In the genomic region with DNA sequence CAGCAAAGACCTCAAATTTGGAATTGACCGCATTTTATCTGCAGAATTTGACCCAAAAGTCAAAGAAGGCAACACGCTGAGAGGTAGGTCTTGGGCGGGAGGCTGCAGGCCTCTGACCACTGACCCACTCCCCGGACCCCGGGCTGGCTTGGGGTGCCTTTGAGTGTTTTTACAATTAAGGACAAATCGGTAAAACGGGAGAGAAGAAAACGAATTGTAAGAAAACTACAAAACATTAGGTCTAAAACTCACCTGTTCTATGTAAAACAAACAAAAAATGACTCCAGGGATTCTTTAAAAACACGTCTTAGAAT, we compare ENCODE assay signal across 8 cellular contexts. TPM values are rescaled to one million over a fixed set of nuclear protein-coding genes. Genes with fewer than 3 reads are reported as not detected.
A peak's percentile ranks its signal among the peaks of the same experiment; 100 is the strongest.
DNase-seq lines count a peak whose midpoint lies in the region; ATAC-seq and TF ChIP-seq lines count a peak whose summit lies in the region.

No MANE protein-coding gene starts in this region.

- DNase-seq in T-helper 1 cell (no peak), adipocyte (ENCODE audit: low read depth) (peak; percentile 14), NCI-H526 treated with DMSO at 0.1 percent for 48 hours (lab: John Stamatoyannopoulos, UW) (no peak)

- peaks cover 15% of the 10 kb centered on the region for H3K4me1 ChIP-seq in adipocyte (ENCODE audit: control insufficient read depth, insufficient read depth, low read length)
- peaks cover 3 to 43% (median 36%) of the 10 kb centered on the region in 4 donors for H3K4me1 ChIP-seq in liver (ENCODE audit: control insufficient read depth in 4 of 4, insufficient read depth in 4 of 4, low read length in 3 of 4)
- peaks cover 37% of the 10 kb centered on the region for H3K4me1 ChIP-seq in stomach smooth muscle (ENCODE audit: control insufficient read depth, insufficient read depth, low read length)

- H3K36me3 Mint-ChIP-seq in T-helper 1 cell treated with Interleukin-12 subunit alpha and Interleukin-12 subunit beta and Interleukin-4 antibody, amounts not matched to agents 30 μg/mL and 1 μg/mL, for 36 hours (ENCODE audit: low read depth) = peaks cover 6% of the 10 kb centered on the region

- no peaks in the 10 kb centered on the region for H3K27me3 ChIP-seq in adipocyte (replicated peaks; ENCODE audit: control insufficient read depth, insufficient read depth, low read length)
- no peaks in the 10 kb centered on the region for H3K27me3 ChIP-seq in liver (ENCODE audit: control insufficient read depth in 4 of 4, insufficient read depth in 4 of 4, low read length in 3 of 4)
- H3K27me3 ChIP-seq in stomach smooth muscle (ENCODE audit: control insufficient read depth in 1 of 2, insufficient read depth in 2 of 2, low read length in 2 of 2) = peaks cover 62 to 77% of the 10 kb centered on the region in 2 donors

- H3K36me3 ChIP-seq in adipocyte (ENCODE audit: control insufficient read depth, insufficient read depth, low read length, severe bottlenecking) (peaks cover 16% of the 10 kb centered on the region), liver (ENCODE audit: control insufficient read depth in 4 of 4, insufficient read depth in 3 of 4, low read depth in 1 of 4, low read length in 3 of 4) (peaks cover 6 to 24% (median 14%) of the 10 kb centered on the region in 4 donors), stomach smooth muscle (ENCODE audit: control insufficient read depth in 2 of 2, insufficient read depth in 2 of 2, low read length in 2 of 2) (no peaks in the 10 kb centered on the region)

- WGBS in liver = 3% methylated on average over 9 of the region's 9 CpGs

- peak overlapping the region; percentile 92 for H3K9ac ChIP-seq in adipocyte (ENCODE audit: low read length)
- H3K9ac ChIP-seq in liver (ENCODE audit: low read depth in 1 of 2, low read length in 2 of 2) = peak overlapping the region; percentile 58 to 92
- H3K9ac ChIP-seq in stomach smooth muscle (ENCODE audit: low read length in 2 of 2) = peak overlapping the region in 1 of 2 donors; percentile 54

- H3K4me1 Mint-ChIP-seq in T-helper 1 cell treated with Interleukin-12 subunit alpha and Interleukin-12 subunit beta and Interleukin-4 antibody, amounts not matched to agents 30 μg/mL and 1 μg/mL, for 36 hours (ENCODE audit: low read depth) = peaks cover 27% of the 10 kb centered on the region

- H3K9me3 ChIP-seq in adipocyte (ENCODE audit: control insufficient read depth, low read length) (no peaks in the 10 kb centered on the region), liver (ENCODE audit: control insufficient read depth in 4 of 4, low read length in 3 of 4) (no peaks in the 10 kb centered on the region), stomach smooth muscle (ENCODE audit: control insufficient read depth in 2 of 2, low read length in 2 of 2) (no peaks in the 10 kb centered on the region)

- H3K27ac ChIP-seq in liver (ENCODE audit: low read depth in 1 of 2, low read length in 2 of 2) (peak overlapping the region; percentile 89 to 96), stomach smooth muscle (ENCODE audit: low read length) (no peak overlapping the region)

- peaks cover 69% of the 10 kb centered on the region for H3K27me3 Mint-ChIP-seq in T-helper 1 cell treated with Interleukin-12 subunit alpha and Interleukin-12 subunit beta and Interleukin-4 antibody, amounts not matched to agents 30 μg/mL and 1 μg/mL, for 36 hours (ENCODE audit: low read depth)

- H3K9me3 Mint-ChIP-seq in T-helper 1 cell treated with Interleukin-12 subunit alpha and Interleukin-12 subunit beta and Interleukin-4 antibody, amounts not matched to agents 30 μg/mL and 1 μg/mL, for 36 hours = no peaks in the 10 kb centered on the region

- peak overlapping the region; percentile 53 for H3K27ac Mint-ChIP-seq in T-helper 1 cell treated with Interleukin-12 subunit alpha and Interleukin-12 subunit beta and Interleukin-4 antibody, amounts not matched to agents 30 μg/mL and 1 μg/mL, for 36 hours

- H3K4me3 ChIP-seq in adipocyte (ENCODE audit: low read length) = peak overlapping the region; percentile 92
- H3K4me3 ChIP-seq in liver (ENCODE audit: low read depth in 1 of 3, low read length in 3 of 3) = peak overlapping the region; percentile 71 to 84 (median 71)
- peak overlapping the region; percentile 58 to 75 for H3K4me3 ChIP-seq in stomach smooth muscle (ENCODE audit: low read length in 2 of 2)

- H3K4me3 Mint-ChIP-seq in T-helper 1 cell treated with Interleukin-12 subunit alpha and Interleukin-12 subunit beta and Interleukin-4 antibody, amounts not matched to agents 30 μg/mL and 1 μg/mL, for 36 hours = peak overlapping the region; percentile 75

- TF ChIP-seq RAD21 in liver (IDR thresholded peaks at IDR 0.05) = no peak

- ATAC-seq in HG03108 (IDR thresholded peaks at IDR 0.05; ENCODE audit: unreplicated experiment) = no peak
- ATAC-seq in HG03520 (IDR thresholded peaks at IDR 0.05; ENCODE audit: unreplicated experiment) = no peak

- TF ChIP-seq CTCF in liver (IDR thresholded peaks at IDR 0.05; ENCODE audit: low read depth, low read length, missing input control) = no peak

TF ChIP-seq in liver, 16 proteins besides CTCF, POLR2A, EP300 and RAD21:
- TF ChIP-seq, protein P1, sequence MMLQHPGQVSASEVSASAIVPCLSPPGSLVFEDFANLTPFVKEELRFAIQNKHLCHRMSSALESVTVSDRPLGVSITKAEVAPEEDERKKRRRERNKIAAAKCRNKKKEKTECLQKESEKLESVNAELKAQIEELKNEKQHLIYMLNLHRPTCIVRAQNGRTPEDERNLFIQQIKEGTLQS (IDR thresholded peaks at IDR 0.05) = no peak
- TF ChIP-seq YY1 (IDR thresholded peaks at IDR 0.05) = no peak
- TF ChIP-seq SP1 (IDR thresholded peaks at IDR 0.05) = no peak
- TF ChIP-seq, protein P2, sequence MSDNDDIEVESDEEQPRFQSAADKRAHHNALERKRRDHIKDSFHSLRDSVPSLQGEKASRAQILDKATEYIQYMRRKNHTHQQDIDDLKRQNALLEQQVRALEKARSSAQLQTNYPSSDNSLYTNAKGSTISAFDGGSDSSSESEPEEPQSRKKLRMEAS (IDR thresholded peaks at IDR 0.05) = no peak
- TF ChIP-seq, protein P3, sequence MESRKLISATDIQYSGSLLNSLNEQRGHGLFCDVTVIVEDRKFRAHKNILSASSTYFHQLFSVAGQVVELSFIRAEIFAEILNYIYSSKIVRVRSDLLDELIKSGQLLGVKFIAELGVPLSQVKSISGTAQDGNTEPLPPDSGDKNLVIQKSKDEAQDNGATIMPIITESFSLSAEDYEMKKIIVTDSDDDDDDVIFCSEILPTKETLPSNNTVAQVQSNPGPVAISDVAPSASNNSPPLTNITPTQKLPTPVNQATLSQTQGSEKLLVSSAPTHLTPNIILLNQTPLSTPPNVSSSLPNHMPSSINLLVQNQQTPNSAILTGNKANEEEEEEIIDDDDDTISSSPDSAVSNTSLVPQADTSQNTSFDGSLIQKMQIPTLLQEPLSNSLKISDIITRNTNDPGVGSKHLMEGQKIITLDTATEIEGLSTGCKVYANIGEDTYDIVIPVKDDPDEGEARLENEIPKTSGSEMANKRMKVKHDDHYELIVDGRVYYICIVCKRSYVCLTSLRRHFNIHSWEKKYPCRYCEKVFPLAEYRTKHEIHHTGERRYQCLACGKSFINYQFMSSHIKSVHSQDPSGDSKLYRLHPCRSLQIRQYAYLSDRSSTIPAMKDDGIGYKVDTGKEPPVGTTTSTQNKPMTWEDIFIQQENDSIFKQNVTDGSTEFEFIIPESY (IDR thresholded peaks at IDR 0.05) = no peak
- TF ChIP-seq HNF4G (IDR thresholded peaks at IDR 0.05) = no peak

RNA-seq across cellular contexts. Expression of a gene that starts 1.1 kb away (rescaled TPM):
- 1 to 10 TPM; 3.0 to 6.6 TPM for total RNA-seq in liver
- polyA plus RNA-seq in liver = 1 to 10 TPM; 5.6 to 8.3 TPM
